Comparison of ENCODE assay signal across 24 cellular contexts in genomic region chr11:109838034-109838433, GRCh38.
"Had no signal": no experiment of that assay in that cellular context is flagged by ENCODE, and none has a peak within 500 bp of the region (broad histone marks: within the 10 kb centered on the region; RNA-seq: fewer than 3 reads in every experiment).

No MANE protein-coding gene starts in this region.

- FAIRE-seq: islet of Langerhans had no signal

- H3K4me1 ChIP-seq: left ventricle myocardium inferior, right atrium auricular region, right lobe of liver, tibial nerve, uterus had no signal

- H3K36me3 ChIP-seq: left ventricle myocardium inferior, ovary, right atrium auricular region, right lobe of liver, tibial nerve, uterus had no signal

- H3K4me2 ChIP-seq: smooth muscle cell had no signal

- H3K4me3 ChIP-seq: left ventricle myocardium inferior, lung, mucosa of descending colon, ovary, right atrium auricular region, right lobe of liver, smooth muscle cell, tibial nerve, uterus had no signal

- DNase-seq: hypothalamus; immature natural killer cell; left ventricle myocardium inferior; mesendoderm; midbrain; mucosa of descending colon; naive thymus-derived CD4-positive, alpha-beta T cell; ovary; right lobe of liver; stimulated activated CD4-positive, alpha-beta T cell treated with anti-CD3 and anti-CD28 coated beads, Interleukin-1b, Interleukin-23, amount 100 ng/mL, for 48 hours; stimulated activated CD4-positive, alpha-beta T cell treated with anti-CD3 and anti-CD28 coated beads, Interleukin-2, amount 100 ng/mL, for 48 hours; stimulated activated CD4-positive, alpha-beta T cell treated with anti-CD3 and anti-CD28 coated beads, Interleukin-4, amount 100 ng/mL, for 4 hours; stimulated activated CD8-positive, alpha-beta memory T cell treated with anti-CD3 and anti-CD28 coated beads, Interleukin-4, amount 100 ng/mL, for 48 hours; stimulated activated naive CD4-positive, alpha-beta T cell treated with Interleukin-2 at 50 U/mL for 16 hours; stimulated activated naive CD8-positive, alpha-beta T cell treated with anti-CD3 and anti-CD28 coated beads, Interleukin-15, amount 100 ng/mL, for 72 hours; substantia nigra; uterus had no signal

- H3K9me3 ChIP-seq: left ventricle myocardium inferior, mucosa of descending colon, ovary, right atrium auricular region, right lobe of liver, tibial nerve, uterus had no signal

- ATAC-seq: mucosa of descending colon; naive thymus-derived CD4-positive, alpha-beta T cell; natural killer cell treated with Interleukin-12 subunit alpha and Interleukin-12 subunit beta and Interleukin-15 and Interleukin-18, amount 100 ng/mL, for 72 hours; right lobe of liver; stimulated activated memory B cell treated with anti-CD40 and anti-IgM and Interleukin-4, amounts not matched to agents 10 μg/mL and 1 μg/mL and 100 μg/mL, for 72 hours; stimulated activated naive CD8-positive, alpha-beta T cell treated with anti-CD3 and anti-CD28 coated beads, Interleukin-15, amount 100 ng/mL, for 72 hours had no signal

- H3K27me3 ChIP-seq: ovary, right atrium auricular region, right lobe of liver, tibial nerve, uterus had no signal

- H3K27ac ChIP-seq: left ventricle myocardium inferior, ovary, right atrium auricular region, right lobe of liver, tibial nerve, uterus had no signal
